In the genomic region with DNA sequence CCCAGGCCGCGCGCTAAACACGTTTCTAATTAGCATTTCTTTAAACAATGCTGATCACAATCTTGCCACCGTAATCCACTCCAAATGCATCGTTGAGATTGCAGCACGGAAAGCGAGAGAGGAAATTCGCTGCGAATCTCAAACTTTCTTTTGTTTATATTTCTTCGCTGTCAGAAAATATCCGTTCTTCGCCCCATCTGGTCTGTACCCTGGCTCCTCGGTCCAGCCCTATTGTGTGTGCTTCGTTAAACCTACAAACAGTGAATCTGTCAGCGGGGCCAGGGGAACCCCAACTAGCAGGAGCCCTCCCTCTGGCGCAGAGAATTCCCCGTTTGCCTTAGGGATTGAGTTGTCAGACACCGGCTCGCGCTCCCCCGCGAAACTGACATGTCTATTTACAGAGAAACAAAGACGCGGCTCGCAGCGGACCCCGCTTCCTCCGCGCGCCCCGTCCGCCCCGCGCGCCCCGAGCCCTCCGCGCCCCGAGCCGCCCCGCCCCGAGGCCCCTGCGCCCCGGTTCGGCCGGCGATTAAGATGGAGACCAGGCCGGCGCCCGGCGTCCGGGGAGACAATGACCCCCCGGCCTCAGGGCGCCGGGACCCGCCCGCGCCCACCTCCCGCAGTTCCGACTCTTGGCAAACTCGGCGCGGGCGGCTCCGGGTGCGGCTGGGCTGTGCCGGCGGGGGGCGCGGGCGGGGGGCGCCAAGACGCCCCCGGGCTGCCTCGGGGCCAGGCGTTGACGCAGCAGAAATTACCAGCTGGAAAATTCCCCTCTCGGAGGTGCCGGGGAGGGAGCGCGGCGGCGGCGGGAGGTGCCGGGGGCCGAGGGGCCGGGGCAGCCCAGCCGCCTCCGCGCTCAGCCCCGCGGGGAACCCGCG, we compare ENCODE assay signal across 9 cellular contexts. TPM values are rescaled to one million over a fixed set of nuclear protein-coding genes. Genes with fewer than 3 reads are reported as not detected.
DNase-seq lines count a peak whose midpoint lies in the region; ATAC-seq lines count a peak whose summit lies in the region.
"Had no signal": no experiment of that assay in that cellular context is flagged by ENCODE, and none has a peak within 500 bp of the region (broad histone marks: within the 10 kb centered on the region; RNA-seq: fewer than 3 reads in every experiment).

No MANE protein-coding gene starts in this region.

- H3K79me1 ChIP-seq in mesendoderm (ENCODE audit: low read length): peaks cover 14% of the 10 kb centered on the region

- intact Hi-C loops in sciatic nerve (cut with DNase I): no loop called here

- peak overlapping the region; percentile 61 for H3K56ac ChIP-seq in mesendoderm (ENCODE audit: low read length)

- peaks cover 30% of the 10 kb centered on the region for H3K79me2 ChIP-seq in mesendoderm (ENCODE audit: control insufficient read depth, insufficient read depth, low read length)

- no peak overlapping the region for H3K23ac ChIP-seq in mesendoderm (ENCODE audit: low read length)

- WGBS in HUES64: under 1% methylated on average over 95 of the region's 95 CpGs
- WGBS in mesendoderm (ENCODE audit: extremely low coverage, insufficient coverage, low lambda C conversion rate): no CpG with 5 or more reads among the region's 95 CpGs

- H3K27me3 ChIP-seq in HUES64 (ENCODE audit: insufficient read depth, low read length) (peaks cover 48% of the 10 kb centered on the region), mesendoderm (ENCODE audit: insufficient read depth, low read length, poor library complexity) (no peaks in the 10 kb centered on the region)

- H3K36me3 ChIP-seq in HUES64 (ENCODE audit: insufficient read depth, low read length) (no peaks in the 10 kb centered on the region), mesendoderm (ENCODE audit: control insufficient read depth, insufficient read depth, low read length) (no peaks in the 10 kb centered on the region)

- ATAC-seq in sciatic nerve: no peak

- H3K4me3 ChIP-seq in GM08714 (ENCODE audit: low read length) (peak overlapping the region; percentile 47), HUES64 (ENCODE audit: low read length) (peak overlapping the region; percentile 51), mesendoderm (ENCODE audit: low read length) (peak overlapping the region; percentile 49)

- no peak overlapping the region for H4K8ac ChIP-seq in mesendoderm (ENCODE audit: low read depth, low read length)

- no peak overlapping the region for H2BK15ac ChIP-seq in mesendoderm (replicated peaks; ENCODE audit: low read depth)

- H3K4me2 ChIP-seq in mesendoderm (ENCODE audit: low read length): peak overlapping the region; percentile 59

- peak overlapping the region; percentile 51 for H3K18ac ChIP-seq in mesendoderm (ENCODE audit: low read length)

- no peak overlapping the region for H4K5ac ChIP-seq in mesendoderm (ENCODE audit: low read length)

- H2BK5ac ChIP-seq in mesendoderm (ENCODE audit: low read length): no peak overlapping the region

- no peak overlapping the region for H3K27ac ChIP-seq in HUES64 (ENCODE audit: low read depth, low read length)
- no peak overlapping the region for H3K27ac ChIP-seq in mesendoderm (ENCODE audit: low read depth, low read length)

- peak; percentile 67 for DNase-seq in cerebellar cortex (ENCODE audit: low spot score)
- DNase-seq in mesendoderm: peak; percentile 61
- DNase-seq in globus pallidus (ENCODE audit: low spot score): no peak
- DNase-seq in sciatic nerve (ENCODE audit: low spot score): no peak
- DNase-seq in kidney tubule cell (ENCODE audit: low spot score): no peak
- DNase-seq in HUDEP-2 (lab: John Stamatoyannopoulos, UW; ENCODE audit: unreplicated experiment in 76 of 76): no peak

- no peak overlapping the region for H3K9ac ChIP-seq in HUES64 (ENCODE audit: low read depth, low read length)
- H3K9ac ChIP-seq in mesendoderm (ENCODE audit: low read length): peak overlapping the region; percentile 60

- H3K9me3 ChIP-seq in HUES64 (ENCODE audit: insufficient read depth, low read depth, low read length): no peaks in the 10 kb centered on the region

- H2BK120ac ChIP-seq in mesendoderm (ENCODE audit: low read depth, low read length): peak overlapping the region; percentile 39

- no peak overlapping the region for H2AK5ac ChIP-seq in mesendoderm (ENCODE audit: low read length)

- H3K4ac ChIP-seq in mesendoderm (ENCODE audit: low read depth, low read length): peak overlapping the region; percentile 8

- H3K4me1 ChIP-seq in HUES64 (ENCODE audit: insufficient read depth, low read length): peaks cover 12% of the 10 kb centered on the region; the same call in 1 of the 2 replicates
- peaks cover 6% of the 10 kb centered on the region for H3K4me1 ChIP-seq in mesendoderm (ENCODE audit: control insufficient read depth, low read depth, low read length)

RNA-seq across cellular contexts. Expression of gene ZBTB46, which starts 0.9 kb away (rescaled TPM):
- polyA plus RNA-seq in HUES64 (2013, experiment 1 of 2): 5.9 TPM
- polyA plus RNA-seq in HUES64 (2013, experiment 2 of 2): 8.4 TPM
- 4.2 TPM for polyA plus RNA-seq in mesendoderm (2013, experiment 1 of 2)
- 4.3 TPM for polyA plus RNA-seq in mesendoderm (2013, experiment 2 of 2)
- total RNA-seq in sciatic nerve: 30.2 TPM

RNA-seq across cellular contexts. Expression of gene ABHD16B, which starts 31.1 kb away (rescaled TPM):
- polyA plus RNA-seq in HUES64 (2013, experiment 1 of 2): not detected
- polyA plus RNA-seq in HUES64 (2013, experiment 2 of 2): not detected
- not detected for polyA plus RNA-seq in mesendoderm (2013, experiment 1 of 2)
- not detected for polyA plus RNA-seq in mesendoderm (2013, experiment 2 of 2)
- total RNA-seq in sciatic nerve: not detected
- total RNA-seq: NCI-H460 had no signal

RNA-seq across cellular contexts. Expression of gene TPD52L2, which starts 34.9 kb away (rescaled TPM):
- polyA plus RNA-seq in HUES64 (2013, experiment 1 of 2): 68.5 TPM
- polyA plus RNA-seq in HUES64 (2013, experiment 2 of 2): 63.7 TPM
- polyA plus RNA-seq in mesendoderm (2013, experiment 1 of 2): 68.0 TPM
- polyA plus RNA-seq in mesendoderm (2013, experiment 2 of 2): 67.4 TPM
- 69.1 TPM for total RNA-seq in sciatic nerve

Comparison
In these comparisons a context has a peak if more than half of its experiments do, and no peak if none do; other contexts are left out.
1. DNase-seq: peak in cerebellar cortex (single experiment) and mesendoderm (single experiment); none in globus pallidus (single experiment), sciatic nerve (single experiment), kidney tubule cell (single experiment) and HUDEP-2 (0 of 76).
2. Peak in every context shown above with its lines, with median percentiles within 50 percentile points of each other: H3K4me3 ChIP-seq.